ENCODE assay signal across 17 cellular contexts in genomic region chr6:120874422-120874821, GRCh38.
A peak's percentile ranks its signal among the peaks of the same experiment; 100 is the strongest.
DNase-seq lines count a peak whose midpoint lies in the region; ATAC-seq, FAIRE-seq and TF ChIP-seq lines count a peak whose summit lies in the region.
"Had no signal": no experiment of that assay in that cellular context is flagged by ENCODE, and none has a peak within 500 bp of the region (broad histone marks: within the 10 kb centered on the region; RNA-seq: fewer than 3 reads in every experiment).

No MANE protein-coding gene starts in this region.

- ATAC-seq in RWPE2 (ENCODE audit: low read depth), result no peak
- ATAC-seq in lower lobe of right lung, result peak; percentile 14 to 38
- ATAC-seq in HG03045 (IDR thresholded peaks at IDR 0.05; ENCODE audit: unreplicated experiment), result no peak
- ATAC-seq: CD8-positive, alpha-beta T cell had no signal

- H3K4me3 ChIP-seq in RWPE2 (ENCODE audit: severe bottlenecking) (no peak overlapping the region), lower lobe of right lung (no peak overlapping the region)
- H3K4me3 ChIP-seq: BLaER1 had no signal

- H3K27me3 Mint-ChIP-seq in progenitor cell of endocrine pancreas, result no peaks in the 10 kb centered on the region

- H3K27ac ChIP-seq in RWPE2 (ENCODE audit: poor library complexity, severe bottlenecking) (no peak overlapping the region), lower lobe of right lung (no peak overlapping the region)
- H3K27ac ChIP-seq: BLaER1 had no signal

- H3K9me3 Mint-ChIP-seq in progenitor cell of endocrine pancreas (ENCODE audit: low read depth), result no peaks in the 10 kb centered on the region
- H3K9me3 Mint-ChIP-seq: H9 had no signal

- H3K27ac Mint-ChIP-seq in progenitor cell of endocrine pancreas, result peak overlapping the region; percentile 59
- H3K27ac Mint-ChIP-seq: CD8-positive, alpha-beta T cell; H9 had no signal

- FAIRE-seq in urothelium cell line (lab: Jason Lieb, UNC), result no peak
- FAIRE-seq: HTR-8/SVneo had no signal

- H3K9me3 ChIP-seq in RWPE2 (ENCODE audit: severe bottlenecking) (no peaks in the 10 kb centered on the region), lower lobe of right lung (no peaks in the 10 kb centered on the region)
- H3K9me3 ChIP-seq: BLaER1 had no signal

- H3K4me1 Mint-ChIP-seq in progenitor cell of endocrine pancreas (ENCODE audit: low read depth), result no peaks in the 10 kb centered on the region

- H3K27me3 ChIP-seq in RWPE2 (ENCODE audit: insufficient read depth, poor library complexity, severe bottlenecking) (no peaks in the 10 kb centered on the region), lower lobe of right lung (ENCODE audit: low read depth) (no peaks in the 10 kb centered on the region)
- H3K27me3 ChIP-seq: BLaER1 had no signal

- no peaks in the 10 kb centered on the region for H3K36me3 Mint-ChIP-seq in progenitor cell of endocrine pancreas (ENCODE audit: insufficient read depth)
- H3K36me3 Mint-ChIP-seq: CD8-positive, alpha-beta T cell had no signal

- DNase-seq in RWPE2 (ENCODE audit: low spot score) (peak; percentile 29), lower lobe of right lung (peak; percentile 13), progenitor cell of endocrine pancreas (ENCODE audit: low spot score, unreplicated experiment) (no peak), hippocampal formation (lab: John Stamatoyannopoulos, UW) (no peak), RKO (ENCODE audit: low spot score) (no peak), urothelium cell line (ENCODE audit: low spot score) (no peak)
- DNase-seq: 8988T; Calu3; CD8-positive, alpha-beta T cell; DMS79 treated with DMSO at 0.1 percent for 48 hours; GF-D8; GOT3; H9; IMR-90 had no signal

- H3K4me1 ChIP-seq in RWPE2 (ENCODE audit: insufficient read depth, poor library complexity, severe bottlenecking), result no peaks in the 10 kb centered on the region
- no peaks in the 10 kb centered on the region for H3K4me1 ChIP-seq in lower lobe of right lung
- H3K4me1 ChIP-seq: BLaER1 had no signal

- intact Hi-C loops in lower lobe of right lung (cut with DNase I), result no loop called here

- no peak for TF ChIP-seq CTCF in RWPE2 (IDR thresholded peaks at IDR 0.05; ENCODE audit: poor library complexity, severe bottlenecking)
- TF ChIP-seq CTCF in lower lobe of right lung (IDR thresholded peaks at IDR 0.05), result no peak
- TF ChIP-seq CTCF in progenitor cell of endocrine pancreas (IDR thresholded peaks at IDR 0.05; ENCODE audit: unreplicated experiment), result no peak

- H3K36me3 ChIP-seq in RWPE2 (ENCODE audit: low read depth) (no peaks in the 10 kb centered on the region), lower lobe of right lung (no peaks in the 10 kb centered on the region)
- H3K36me3 ChIP-seq: BLaER1 had no signal

- H3K4me3 Mint-ChIP-seq in progenitor cell of endocrine pancreas (ENCODE audit: low read depth), result no peak overlapping the region
- H3K4me3 Mint-ChIP-seq: CD8-positive, alpha-beta T cell; H9 had no signal

Comparison
In these comparisons a context has a peak if more than half of its experiments do, and no peak if none do; other contexts are left out.
1. ATAC-seq: peak in lower lobe of right lung (2 of 2); none in RWPE2 (single experiment) and HG03045 (single experiment).
2. DNase-seq: peak in RWPE2 (single experiment) and lower lobe of right lung (single experiment); none in progenitor cell of endocrine pancreas (single experiment), hippocampal formation (0 of 2), RKO (single experiment) and urothelium cell line (single experiment).